31 cellular contexts compared by ENCODE assay signal in the genomic region with DNA sequence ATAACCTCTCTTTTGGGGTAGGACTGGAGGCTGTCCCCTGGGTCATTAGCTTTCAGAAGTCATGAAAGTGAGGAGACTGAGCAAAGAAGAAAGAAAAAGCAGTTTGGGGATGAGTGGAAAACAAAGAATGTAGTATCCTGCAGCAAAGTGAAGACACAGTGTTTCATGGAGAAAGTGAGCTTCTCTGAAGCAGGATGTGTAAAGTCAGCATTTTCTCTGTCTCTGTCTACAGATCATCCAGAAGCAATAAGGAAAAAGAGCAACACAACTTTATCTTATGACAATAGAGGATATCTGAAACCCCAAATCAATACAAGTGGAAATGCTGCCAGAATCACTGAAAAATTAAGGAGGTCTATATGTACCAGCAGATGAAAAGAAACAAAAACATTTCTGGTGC. TPM values are rescaled to one million over a fixed set of nuclear protein-coding genes. Genes with fewer than 3 reads are reported as not detected.
"Had no signal": no experiment of that assay in that cellular context is flagged by ENCODE, and none has a peak within 500 bp of the region (broad histone marks: within the 10 kb centered on the region; RNA-seq: fewer than 3 reads in every experiment).

No MANE protein-coding gene starts in this region.

- H3K9me3 ChIP-seq: ovary, psoas muscle, testis, uterus had no signal

- H3K36me3 Mint-ChIP-seq: type B pancreatic cell had no signal

- H3K27ac ChIP-seq: neural progenitor cell, ovary, parathyroid adenoma, psoas muscle, skin epidermis, spleen, suprapubic skin, testis, tibial artery, transverse colon, upper lobe of right lung, uterus had no signal

- H3K4me1 Mint-ChIP-seq: natural killer cell; nephron; neural progenitor cell; stimulated activated memory B cell treated with anti-CD40 and anti-IgM and Interleukin-4, amounts not matched to agents 10 μg/mL and 1 μg/mL and 100 μg/mL, for 72 hours; stimulated activated naive CD8-positive, alpha-beta T cell treated with anti-CD3 and anti-CD28 coated beads, Interleukin-15, amount 100 ng/mL, for 72 hours had no signal

- H3K36me3 ChIP-seq: neural progenitor cell, ovary, spleen, suprapubic skin, tibial artery, transverse colon, upper lobe of right lung, uterus had no signal

- H3K9ac ChIP-seq: neural progenitor cell, parathyroid adenoma had no signal

- DNase-seq: natural killer cell; occipital lobe; ovary; posterior cingulate gyrus; psoas muscle; right cardiac atrium; spleen; stimulated activated CD4-positive, alpha-beta T cell treated with anti-CD3 and anti-CD28 coated beads, Interleukin-12 subunit alpha, Interleukin-12 subunit beta, amount 100 ng/mL, for 4 hours; stimulated activated CD4-positive, alpha-beta T cell treated with anti-CD3 and anti-CD28 coated beads, Interleukin-1b, Interleukin-23, amount 100 ng/mL, for 48 hours; stimulated activated CD4-positive, alpha-beta T cell treated with anti-CD3 and anti-CD28 coated beads, Interleukin-4, amount 100 ng/mL, for 1 hour; stimulated activated CD4-positive, alpha-beta T cell treated with anti-CD3 and anti-CD28 coated beads, Interleukin-4, amount 100 ng/mL, for 4 hours; stimulated activated CD8-positive, alpha-beta memory T cell treated with anti-CD3 and anti-CD28 coated beads, Interleukin-4, amount 100 ng/mL, for 48 hours; stimulated activated naive CD4-positive, alpha-beta T cell; stimulated activated naive CD8-positive, alpha-beta T cell treated with anti-CD3 and anti-CD28 coated beads, Interleukin-15, amount 100 ng/mL, for 72 hours; stimulated activated naive CD8-positive, alpha-beta T cell treated with anti-CD3 and anti-CD28 coated beads, Interleukin-15, Interleukin-2, amounts not matched to agents 100 U/mL and 50 U/mL, for 24 hours; substantia nigra; testis; tibial artery; transverse colon; upper lobe of right lung; uterus had no signal

- H3K4me3 Mint-ChIP-seq: natural killer cell; nephron; neural progenitor cell; stimulated activated memory B cell treated with anti-CD40 and anti-IgM and Interleukin-4, amounts not matched to agents 10 μg/mL and 1 μg/mL and 100 μg/mL, for 72 hours; stimulated activated naive CD8-positive, alpha-beta T cell treated with anti-CD3 and anti-CD28 coated beads, Interleukin-15, amount 100 ng/mL, for 72 hours; type B pancreatic cell had no signal

- H3K27me3 Mint-ChIP-seq: progenitor cell of endocrine pancreas; stimulated activated memory B cell treated with anti-CD40 and anti-IgM and Interleukin-4, amounts not matched to agents 10 μg/mL and 1 μg/mL and 100 μg/mL, for 72 hours; stimulated activated naive CD8-positive, alpha-beta T cell treated with anti-CD3 and anti-CD28 coated beads, Interleukin-15, amount 100 ng/mL, for 72 hours; type B pancreatic cell had no signal

- H2AFZ ChIP-seq: neural progenitor cell, parathyroid adenoma had no signal

- H3K4me1 ChIP-seq: neural progenitor cell, parathyroid adenoma, psoas muscle, spleen, suprapubic skin, testis, tibial artery, transverse colon, upper lobe of right lung, uterus had no signal

- H3K27ac Mint-ChIP-seq: natural killer cell; nephron; neural progenitor cell; progenitor cell of endocrine pancreas; stimulated activated memory B cell treated with anti-CD40 and anti-IgM and Interleukin-4, amounts not matched to agents 10 μg/mL and 1 μg/mL and 100 μg/mL, for 72 hours; stimulated activated naive CD8-positive, alpha-beta T cell treated with anti-CD3 and anti-CD28 coated beads, Interleukin-15, amount 100 ng/mL, for 72 hours; type B pancreatic cell had no signal

- H3K4me3 ChIP-seq: neural progenitor cell, ovary, psoas muscle, skin epidermis, smooth muscle cell, spleen, suprapubic skin, testis, tibial artery, transverse colon, upper lobe of right lung, uterus had no signal

- H3K4me2 ChIP-seq: neural progenitor cell, smooth muscle cell had no signal

- ATAC-seq: natural killer cell; psoas muscle; right cardiac atrium; sciatic nerve; stimulated activated memory B cell treated with anti-CD40 and anti-IgM and Interleukin-4, amounts not matched to agents 10 μg/mL and 1 μg/mL and 100 μg/mL, for 72 hours; stimulated activated naive CD8-positive, alpha-beta T cell treated with anti-CD3 and anti-CD28 coated beads, Interleukin-15, amount 100 ng/mL, for 72 hours; stimulated activated naive CD8-positive, alpha-beta T cell treated with anti-CD3 and anti-CD28 coated beads, Interleukin-15, Interleukin-2, amounts not matched to agents 100 U/mL and 50 U/mL, for 24 hours; upper lobe of right lung had no signal

- H3K27me3 ChIP-seq: neural progenitor cell, ovary, spleen, suprapubic skin, testis, tibial artery, transverse colon, upper lobe of right lung, uterus had no signal

RNA-seq across cellular contexts. Expression of gene ZNF248, which starts 28.4 kb away (rescaled TPM):
- total RNA-seq: smooth muscle cell had no signal
- polyA plus RNA-seq: smooth muscle cell had no signal
